ENCODE assay signal across 1 cellular context in the genomic region with DNA sequence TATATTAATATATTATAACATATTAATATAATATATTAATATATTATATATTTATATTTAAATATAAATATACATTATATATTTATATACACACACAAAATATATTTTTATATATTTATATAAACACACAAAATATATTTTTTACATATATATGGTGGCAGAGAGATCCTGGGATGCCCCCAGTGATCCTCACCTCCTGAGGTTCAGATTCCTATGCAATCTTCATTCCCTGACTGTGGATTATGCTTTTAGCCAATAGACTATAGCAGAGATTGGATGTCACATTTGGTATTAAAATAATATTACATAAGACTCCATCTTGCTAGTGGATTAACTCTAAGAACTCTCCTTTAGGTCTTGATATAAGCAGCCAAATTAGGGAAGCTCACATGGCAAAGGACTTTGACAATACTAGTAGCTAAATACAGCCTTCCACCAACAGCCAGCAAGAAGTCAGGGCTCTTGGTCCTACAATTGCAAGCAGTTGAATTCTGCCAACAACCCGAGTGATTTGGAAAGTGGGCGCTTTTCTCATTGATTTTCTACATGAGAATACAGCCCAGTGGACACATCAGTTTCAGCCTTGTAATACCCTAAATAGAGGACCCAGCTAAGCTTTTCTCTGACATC.
TF ChIP-seq lines count a peak whose summit lies in the region.

No MANE protein-coding gene starts in this region.

TF ChIP-seq in HepG2, 621 proteins besides CTCF, POLR2A, EP300 and RAD21 (continued from another document):
- TF ChIP-seq, protein P1, sequence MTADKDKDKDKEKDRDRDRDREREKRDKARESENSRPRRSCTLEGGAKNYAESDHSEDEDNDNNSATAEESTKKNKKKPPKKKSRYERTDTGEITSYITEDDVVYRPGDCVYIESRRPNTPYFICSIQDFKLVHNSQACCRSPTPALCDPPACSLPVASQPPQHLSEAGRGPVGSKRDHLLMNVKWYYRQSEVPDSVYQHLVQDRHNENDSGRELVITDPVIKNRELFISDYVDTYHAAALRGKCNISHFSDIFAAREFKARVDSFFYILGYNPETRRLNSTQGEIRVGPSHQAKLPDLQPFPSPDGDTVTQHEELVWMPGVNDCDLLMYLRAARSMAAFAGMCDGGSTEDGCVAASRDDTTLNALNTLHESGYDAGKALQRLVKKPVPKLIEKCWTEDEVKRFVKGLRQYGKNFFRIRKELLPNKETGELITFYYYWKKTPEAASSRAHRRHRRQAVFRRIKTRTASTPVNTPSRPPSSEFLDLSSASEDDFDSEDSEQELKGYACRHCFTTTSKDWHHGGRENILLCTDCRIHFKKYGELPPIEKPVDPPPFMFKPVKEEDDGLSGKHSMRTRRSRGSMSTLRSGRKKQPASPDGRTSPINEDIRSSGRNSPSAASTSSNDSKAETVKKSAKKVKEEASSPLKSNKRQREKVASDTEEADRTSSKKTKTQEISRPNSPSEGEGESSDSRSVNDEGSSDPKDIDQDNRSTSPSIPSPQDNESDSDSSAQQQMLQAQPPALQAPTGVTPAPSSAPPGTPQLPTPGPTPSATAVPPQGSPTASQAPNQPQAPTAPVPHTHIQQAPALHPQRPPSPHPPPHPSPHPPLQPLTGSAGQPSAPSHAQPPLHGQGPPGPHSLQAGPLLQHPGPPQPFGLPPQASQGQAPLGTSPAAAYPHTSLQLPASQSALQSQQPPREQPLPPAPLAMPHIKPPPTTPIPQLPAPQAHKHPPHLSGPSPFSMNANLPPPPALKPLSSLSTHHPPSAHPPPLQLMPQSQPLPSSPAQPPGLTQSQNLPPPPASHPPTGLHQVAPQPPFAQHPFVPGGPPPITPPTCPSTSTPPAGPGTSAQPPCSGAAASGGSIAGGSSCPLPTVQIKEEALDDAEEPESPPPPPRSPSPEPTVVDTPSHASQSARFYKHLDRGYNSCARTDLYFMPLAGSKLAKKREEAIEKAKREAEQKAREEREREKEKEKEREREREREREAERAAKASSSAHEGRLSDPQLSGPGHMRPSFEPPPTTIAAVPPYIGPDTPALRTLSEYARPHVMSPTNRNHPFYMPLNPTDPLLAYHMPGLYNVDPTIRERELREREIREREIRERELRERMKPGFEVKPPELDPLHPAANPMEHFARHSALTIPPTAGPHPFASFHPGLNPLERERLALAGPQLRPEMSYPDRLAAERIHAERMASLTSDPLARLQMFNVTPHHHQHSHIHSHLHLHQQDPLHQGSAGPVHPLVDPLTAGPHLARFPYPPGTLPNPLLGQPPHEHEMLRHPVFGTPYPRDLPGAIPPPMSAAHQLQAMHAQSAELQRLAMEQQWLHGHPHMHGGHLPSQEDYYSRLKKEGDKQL (CRISPR knock-in tag; IDR thresholded peaks at IDR 0.05; ENCODE audit: low read depth) = no peak
- TF ChIP-seq MEIS1 (CRISPR knock-in tag; IDR thresholded peaks at IDR 0.05; ENCODE audit: borderline replicate concordance) = no peak
